Comparison of ENCODE assay signal across 12 cellular contexts in the genomic region with DNA sequence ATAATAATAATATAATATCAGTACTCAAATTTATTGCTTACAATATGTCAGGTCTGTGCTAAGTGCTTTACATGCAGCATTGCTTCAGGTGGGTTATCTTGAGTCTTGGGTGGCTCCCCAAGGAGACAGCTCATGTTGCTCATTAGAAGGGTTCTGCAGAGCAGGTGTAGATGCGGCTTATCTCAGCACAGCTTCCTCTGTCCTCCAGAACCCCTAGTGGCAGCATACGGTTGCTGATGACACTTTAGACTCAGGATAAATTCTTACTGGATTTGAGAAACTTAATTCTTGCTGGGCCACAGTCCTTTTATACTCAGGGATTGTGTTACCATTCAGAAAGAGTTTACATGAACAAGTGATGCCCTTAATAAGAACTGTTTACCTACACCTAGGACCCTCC. TPM values are rescaled to one million over a fixed set of nuclear protein-coding genes. Genes with fewer than 3 reads are reported as not detected.
A peak's percentile ranks its signal among the peaks of the same experiment; 100 is the strongest.
DNase-seq lines count a peak whose midpoint lies in the region; ATAC-seq and TF ChIP-seq lines count a peak whose summit lies in the region.
"Had no signal": no experiment of that assay in that cellular context is flagged by ENCODE, and none has a peak within 500 bp of the region (broad histone marks: within the 10 kb centered on the region; RNA-seq: fewer than 3 reads in every experiment).

No MANE protein-coding gene starts in this region.

- peaks cover 8% of the 10 kb centered on the region for H3K9me3 Mint-ChIP-seq in activated CD8-positive, alpha-beta memory T cell treated with anti-CD3 and anti-CD28 coated beads, Interleukin-2, amount 10 ng/mL, durations not matched to agents 7 days and 5 days (ENCODE audit: low read depth)
- H3K9me3 Mint-ChIP-seq in neural progenitor cell: peaks cover 11% of the 10 kb centered on the region

- TF ChIP-seq CTCF in LNCaP clone FGC (IDR thresholded peaks at IDR 0.05; ENCODE audit: control insufficient read depth, extremely low read depth, insufficient read depth) (peak; percentile 17; the same call in 1 of the 2 replicates), cardiac fibroblast (IDR thresholded peaks at IDR 0.05; ENCODE audit: low read depth, low read length) (peak; percentile 26), neural progenitor cell (IDR thresholded peaks at IDR 0.05) (peak; percentile 37)

- peaks cover 32% of the 10 kb centered on the region for H3K36me3 Mint-ChIP-seq in activated CD8-positive, alpha-beta memory T cell treated with anti-CD3 and anti-CD28 coated beads, Interleukin-2, amount 10 ng/mL, durations not matched to agents 7 days and 5 days
- peaks cover 21% of the 10 kb centered on the region for H3K36me3 Mint-ChIP-seq in neural progenitor cell

- no peaks in the 10 kb centered on the region for H3K9me3 ChIP-seq in neural progenitor cell (ENCODE audit: low read depth)
- H3K9me3 ChIP-seq: testis had no signal

- no peaks in the 10 kb centered on the region for H3K27me3 ChIP-seq in neural progenitor cell
- H3K27me3 ChIP-seq: BLaER1, testis had no signal

- H3K36me3 ChIP-seq in neural progenitor cell: peaks cover 3% of the 10 kb centered on the region

- H3K27me3 Mint-ChIP-seq in activated CD8-positive, alpha-beta memory T cell treated with anti-CD3 and anti-CD28 coated beads, Interleukin-2, amount 10 ng/mL, durations not matched to agents 7 days and 5 days: no peaks in the 10 kb centered on the region
- H3K27me3 Mint-ChIP-seq in neural progenitor cell (ENCODE audit: insufficient read depth, low read depth): no peaks in the 10 kb centered on the region

- no peak overlapping the region for H3K27ac Mint-ChIP-seq in activated CD8-positive, alpha-beta memory T cell treated with anti-CD3 and anti-CD28 coated beads, Interleukin-2, amount 10 ng/mL, durations not matched to agents 7 days and 5 days
- no peak overlapping the region for H3K27ac Mint-ChIP-seq in neural progenitor cell

- H3F3A ChIP-seq in neural progenitor cell (ENCODE audit: low read depth): no peaks in the 10 kb centered on the region

- peaks cover 27% of the 10 kb centered on the region for H3K4me1 Mint-ChIP-seq in activated CD8-positive, alpha-beta memory T cell treated with anti-CD3 and anti-CD28 coated beads, Interleukin-2, amount 10 ng/mL, durations not matched to agents 7 days and 5 days
- peaks cover 1% of the 10 kb centered on the region for H3K4me1 Mint-ChIP-seq in neural progenitor cell

- no peak overlapping the region for H3K4me3 ChIP-seq in LNCaP clone FGC (ENCODE audit: low read depth, low read length)
- H3K4me3 ChIP-seq in cardiac fibroblast (replicated peaks in 1 of 2; ENCODE audit: low read depth in 2 of 2, low read length in 2 of 2): no peak overlapping the region
- no peak overlapping the region for H3K4me3 ChIP-seq in neural progenitor cell
- H3K4me3 ChIP-seq: BLaER1, smooth muscle cell, testis had no signal

- peak; percentile 30 for ATAC-seq in activated CD8-positive, alpha-beta memory T cell treated with anti-CD3 and anti-CD28 coated beads, Interleukin-2, amount 10 ng/mL, durations not matched to agents 7 days and 5 days
- ATAC-seq in GM21360 (IDR thresholded peaks at IDR 0.05; ENCODE audit: unreplicated experiment) (no peak), HG03095 (IDR thresholded peaks at IDR 0.05; ENCODE audit: unreplicated experiment) (no peak), GM21390 (IDR thresholded peaks at IDR 0.05; ENCODE audit: unreplicated experiment) (no peak)

- no peak overlapping the region for H2AFZ ChIP-seq in neural progenitor cell (replicated peaks)

- no peak overlapping the region for H3K9ac ChIP-seq in neural progenitor cell
- H3K9ac ChIP-seq: BLaER1 had no signal

- no peak overlapping the region for H3K4me3 Mint-ChIP-seq in activated CD8-positive, alpha-beta memory T cell treated with anti-CD3 and anti-CD28 coated beads, Interleukin-2, amount 10 ng/mL, durations not matched to agents 7 days and 5 days
- H3K4me3 Mint-ChIP-seq in neural progenitor cell: no peak overlapping the region

- H3K27ac ChIP-seq in neural progenitor cell: no peak overlapping the region
- H3K27ac ChIP-seq: BLaER1, testis had no signal

- CTCF ChIA-PET in activated CD8-positive, alpha-beta memory T cell treated with anti-CD3 and anti-CD28 coated beads, Interleukin-2, amount 10 ng/mL, durations not matched to agents 7 days and 5 days (lab: Charles Lee): interaction anchor here (1.1 to 2.4 kb wide), 4 partner anchors 9 to 103 kb away, joined by 3 to 8 read pairs (median 4); partner anchors contain the start of gene COG3

- H4K20me1 ChIP-seq in neural progenitor cell (ENCODE audit: low read depth): peaks cover 13% of the 10 kb centered on the region

- H3K4me1 ChIP-seq in neural progenitor cell: no peaks in the 10 kb centered on the region
- H3K4me1 ChIP-seq: testis had no signal

- DNase-seq in activated CD8-positive, alpha-beta memory T cell treated with anti-CD3 and anti-CD28 coated beads, Interleukin-2, amount 10 ng/mL, durations not matched to agents 7 days and 5 days: no peak
- no peak for DNase-seq in activated CD8-positive, alpha-beta memory T cell treated with anti-CD3 and anti-CD28 coated beads, Interleukin-2, amount 50 U/mL, for 48 hours
- DNase-seq in LNCaP clone FGC (ENCODE audit: low read depth) (no peak), cardiac fibroblast (ENCODE audit: low read depth in 2 of 2) (no peak), neural progenitor cell (ENCODE audit: low spot score) (peak; percentile 24)
- DNase-seq: NCI-H2081 treated with DMSO at 0.1 percent for 48 hours, testis had no signal

- peaks cover 78% of the 10 kb centered on the region for H3K79me2 ChIP-seq in neural progenitor cell (ENCODE audit: low read depth)

- no peak overlapping the region for H3K4me2 ChIP-seq in neural progenitor cell
- H3K4me2 ChIP-seq: BLaER1, smooth muscle cell had no signal

RNA-seq across cellular contexts. Expression of gene COG3, which starts 8.9 kb away (rescaled TPM):
- 10 to 100 TPM; 20.7 to 25.1 TPM for total RNA-seq in activated CD8-positive, alpha-beta memory T cell treated with anti-CD3 and anti-CD28 coated beads, Interleukin-2, amount 10 ng/mL, durations not matched to agents 7 days and 5 days
- total RNA-seq in neural progenitor cell (ENCODE audit: low replicate concordance): 26.2 and 36.0 TPM in 2 replicates

RNA-seq across cellular contexts. Expression of gene SLC25A30, which starts 55.5 kb away (rescaled TPM):
- total RNA-seq in activated CD8-positive, alpha-beta memory T cell treated with anti-CD3 and anti-CD28 coated beads, Interleukin-2, amount 10 ng/mL, durations not matched to agents 7 days and 5 days: 10 to 100 TPM; 23.5 to 28.4 TPM
- total RNA-seq in neural progenitor cell (ENCODE audit: low replicate concordance): 5.3 and 6.8 TPM in 2 replicates
